Comparison of ENCODE assay signal across 17 cellular contexts in genomic region chr7:150308575-150308974, GRCh38. TPM values are rescaled to one million over a fixed set of nuclear protein-coding genes. Genes with fewer than 3 reads are reported as not detected.
DNase-seq lines count a peak whose midpoint lies in the region; ATAC-seq, FAIRE-seq and TF ChIP-seq lines count a peak whose summit lies in the region.
"Had no signal": no experiment of that assay in that cellular context is flagged by ENCODE, and none has a peak within 500 bp of the region (broad histone marks: within the 10 kb centered on the region; RNA-seq: fewer than 3 reads in every experiment).

No MANE protein-coding gene starts in this region.

- H3K27me3 Mint-ChIP-seq in Caco-2 (ENCODE audit: insufficient read depth, unreplicated experiment): no peaks in the 10 kb centered on the region
- H3K27me3 Mint-ChIP-seq: CD4-positive, alpha-beta memory T cell had no signal

- H3K27me3 ChIP-seq in Caco-2 (replicated peaks; ENCODE audit: control insufficient read depth, insufficient read depth, low read length): no peaks in the 10 kb centered on the region
- no peaks in the 10 kb centered on the region for H3K27me3 ChIP-seq in body of pancreas
- H3K27me3 ChIP-seq: BE2C had no signal

- POLR2A ChIA-PET in Caco-2 (lab: Charles Lee): no interaction called here

- CTCF ChIA-PET in Caco-2 (lab: Charles Lee): interaction anchor here (0.7 kb wide), 1 partner anchor 65 kb away, joined by 5 read pairs; no protein-coding TSS in a partner anchor

- intact Hi-C loops in Caco-2 (cut with micrococcal nuclease; ENCODE audit: unreplicated experiment) (no loop called here), body of pancreas (cut with DNase I) (no loop called here)

- H3K27ac Mint-ChIP-seq in Caco-2 (ENCODE audit: unreplicated experiment): peak overlapping the region; percentile 6

- no peak overlapping the region for H3K4me3 ChIP-seq in Caco-2 (ENCODE audit: low read depth, low read length)
- no peak overlapping the region for H3K4me3 ChIP-seq in body of pancreas
- H3K4me3 ChIP-seq: HAP-1, K562 had no signal

- TF ChIP-seq CTCF in Caco-2 (IDR thresholded peaks at IDR 0.05; ENCODE audit: insufficient read depth in 1 of 2, low read depth in 1 of 2, low read length in 1 of 2, severe bottlenecking in 1 of 2, unreplicated experiment in 1 of 2) (no peak), body of pancreas (IDR thresholded peaks at IDR 0.05) (no peak)

- peaks cover 19% of the 10 kb centered on the region for H3K4me1 Mint-ChIP-seq in Caco-2 (ENCODE audit: low read depth, unreplicated experiment)

- DNase-seq in Caco-2 (no peak), RCC 7860 (ENCODE audit: low spot score) (peak; percentile 51), mesenteric fat pad (ENCODE audit: low spot score) (peak; percentile 18), GM19238 (ENCODE audit: insufficient read length, low spot score) (no peak), NCI-H446 treated with DMSO at 0.1 percent for 48 hours (lab: John Stamatoyannopoulos, UW) (no peak), body of pancreas (no peak)
- DNase-seq: BE2C; CD4-positive, alpha-beta memory T cell; COR-L47; DMS53; GF-D8 had no signal

- ATAC-seq in body of pancreas (no peak), HG03097 (IDR thresholded peaks at IDR 0.05; ENCODE audit: low FRiP score, unreplicated experiment) (no peak)
- ATAC-seq: K562 had no signal

- no peak for TF ChIP-seq POLR2A in body of pancreas (IDR thresholded peaks at IDR 0.05)

- FAIRE-seq in RCC 7860 (lab: Jason Lieb, UNC): peak; percentile 4
- FAIRE-seq: H1, K562 had no signal

- no TSS peak for BruUV-seq in Caco-2 (replicated peaks; lab: Mats Ljungman, UMichigan)

- no peak overlapping the region for H3K27ac ChIP-seq in body of pancreas
- H3K27ac ChIP-seq: C4-2B had no signal

- no peaks in the 10 kb centered on the region for H3K36me3 Mint-ChIP-seq in Caco-2 (ENCODE audit: insufficient read depth, unreplicated experiment)

- peaks cover 10% of the 10 kb centered on the region for H3K9me3 Mint-ChIP-seq in Caco-2 (ENCODE audit: unreplicated experiment)
- H3K9me3 Mint-ChIP-seq: CD4-positive, alpha-beta memory T cell had no signal

- H3K4me3 Mint-ChIP-seq in Caco-2 (ENCODE audit: unreplicated experiment): no peak overlapping the region
- H3K4me3 Mint-ChIP-seq: CD4-positive, alpha-beta memory T cell had no signal

- H3K9me3 ChIP-seq in Caco-2 (no peaks in the 10 kb centered on the region), body of pancreas (no peaks in the 10 kb centered on the region)
- H3K9me3 ChIP-seq: BE2C, HAP-1 had no signal

- H3K36me3 ChIP-seq in Caco-2 (ENCODE audit: control insufficient read depth, insufficient read depth, low read length): no peaks in the 10 kb centered on the region
- H3K36me3 ChIP-seq in body of pancreas (replicated peaks in 1 of 2; ENCODE audit: insufficient read depth in 1 of 2, low read depth in 2 of 2): no peaks in the 10 kb centered on the region
- H3K36me3 ChIP-seq: BE2C, HAP-1 had no signal

- H3K4me1 ChIP-seq in Caco-2 (peaks cover 11% of the 10 kb centered on the region; the same call in 1 of the 2 replicates), body of pancreas (peaks cover 77% of the 10 kb centered on the region)
- H3K4me1 ChIP-seq: BE2C had no signal

RNA-seq across cellular contexts. Expression of gene LRRC61, which starts 14.6 kb away (rescaled TPM):
- total RNA-seq in Caco-2 (2022) (32.4 and 35.8 TPM in 2 replicates), mesenteric fat pad (3.9 TPM), body of pancreas (10 to 100 TPM in 1 of 2 donors, 1 to 10 TPM in 1; 4.9 to 25.2 TPM)
- total RNA-seq: A172 had no signal

RNA-seq across cellular contexts. Expression of gene ACTR3C, which starts 14.8 kb away (rescaled TPM):
- 8.0 and 9.2 TPM in 2 replicates for total RNA-seq in Caco-2 (2022)
- 2.6 TPM for total RNA-seq in mesenteric fat pad
- 10 to 100 TPM; 35.5 to 69.9 TPM for total RNA-seq in body of pancreas
- total RNA-seq: H1 had no signal

RNA-seq across cellular contexts. Expression of gene RARRES2, which starts 32.9 kb away (rescaled TPM):
- total RNA-seq in Caco-2 (2022): not detected in 2 replicates
- 210 TPM for total RNA-seq in mesenteric fat pad
- 100 to 1,000 TPM; 245 to 400 TPM for total RNA-seq in body of pancreas
- total RNA-seq: CD4-positive, alpha-beta memory T cell had no signal

Comparison
In these comparisons a context has a peak if more than half of its experiments do, and no peak if none do; other contexts are left out.
1. DNase-seq: peak in RCC 7860 (single experiment) and mesenteric fat pad (single experiment); none in Caco-2 (0 of 2), GM19238 (single experiment), NCI-H446 treated with DMSO at 0.1 percent for 48 hours (single experiment) and body of pancreas (0 of 4).
2. RNA of gene RARRES2, which starts 32.9 kb away (total RNA-seq): 245 to 400 TPM in body of pancreas and 210 TPM in mesenteric fat pad (single experiment); not detected in Caco-2; every median in the first group is over 100 times any median in the second.